Comparison of ENCODE assay signal across 11 cellular contexts in genomic region chr16:58652741-58653140, GRCh38. TPM values are rescaled to one million over a fixed set of nuclear protein-coding genes. Genes with fewer than 3 reads are reported as not detected.
DNase-seq lines count a peak whose midpoint lies in the region; ATAC-seq and TF ChIP-seq lines count a peak whose summit lies in the region.
"Had no signal": no experiment of that assay in that cellular context is flagged by ENCODE, and none has a peak within 500 bp of the region (broad histone marks: within the 10 kb centered on the region; RNA-seq: fewer than 3 reads in every experiment).

No MANE protein-coding gene starts in this region.

- no peaks in the 10 kb centered on the region for H3F3A ChIP-seq in GM23248 (ENCODE audit: insufficient read depth)

- no peak overlapping the region for H3K9ac ChIP-seq in GM23248
- H3K9ac ChIP-seq in fibroblast of lung (ENCODE audit: insufficient read depth, low read length), result no peak overlapping the region
- H3K9ac ChIP-seq in mesenchymal stem cell (ENCODE audit: low read length), result no peak overlapping the region

- H2BK12ac ChIP-seq in mesenchymal stem cell (ENCODE audit: low read length in 2 of 2), result no peak overlapping the region

- no peaks in the 10 kb centered on the region for H3K79me1 ChIP-seq in mesenchymal stem cell (replicated peaks; ENCODE audit: low read length, poor library complexity, severe bottlenecking)

- in situ Hi-C loops in GM23248 (cut with MboI), result loop anchor here (25.0 kb wide), 1 partner anchor 315 kb away; no protein-coding TSS in a partner anchor

- H3K27ac ChIP-seq in GM23248, result no peak overlapping the region
- no peak overlapping the region for H3K27ac ChIP-seq in fibroblast of lung (ENCODE audit: insufficient read depth, low read length)
- H3K27ac ChIP-seq in mesenchymal stem cell (ENCODE audit: low read length, poor library complexity, severe bottlenecking), result no peak overlapping the region

- H2BK5ac ChIP-seq in mesenchymal stem cell (ENCODE audit: low read depth, low read length, poor library complexity, severe bottlenecking), result no peak overlapping the region

- H3K9me2 ChIP-seq in GM23248 (ENCODE audit: insufficient read depth), result no peaks in the 10 kb centered on the region

- H3K4me3 ChIP-seq in GM23248 (no peak overlapping the region), fibroblast of lung (replicated peaks in 1 of 4; ENCODE audit: control extremely low read depth in 1 of 4, insufficient read depth in 1 of 4, low read depth in 3 of 4, low read length in 4 of 4) (no peak overlapping the region), mesenchymal stem cell (ENCODE audit: insufficient read depth in 1 of 2, low read depth in 1 of 2, low read length in 2 of 2) (no peak overlapping the region)

- no peaks in the 10 kb centered on the region for H3K36me3 ChIP-seq in GM23248 (ENCODE audit: low read depth)
- H3K36me3 ChIP-seq in fibroblast of lung (ENCODE audit: control insufficient read depth, insufficient read depth, low read length), result no peaks in the 10 kb centered on the region
- no peaks in the 10 kb centered on the region for H3K36me3 ChIP-seq in mesenchymal stem cell (ENCODE audit: control insufficient read depth in 1 of 2, insufficient read depth in 2 of 2, low read depth in 1 of 2, low read length in 2 of 2)

- no peak overlapping the region for H2AK5ac ChIP-seq in mesenchymal stem cell (ENCODE audit: low read length, severe bottlenecking)

- no peak overlapping the region for H2AFZ ChIP-seq in GM23248
- H2AFZ ChIP-seq in fibroblast of lung (ENCODE audit: low read length), result no peak overlapping the region
- H2AFZ ChIP-seq in mesenchymal stem cell (ENCODE audit: low read depth, low read length), result no peak overlapping the region

- H3K23ac ChIP-seq in mesenchymal stem cell (ENCODE audit: low read length in 2 of 2), result no peak overlapping the region

- WGBS in GM23248 (ENCODE audit: low coverage in 1 of 2, low lambda C conversion rate in 2 of 2, missing lambda C conversion rate in 2 of 2), 2 experiments, result 8 to 13% methylated on average over 3 of the region's 3 CpGs
- WGBS in mesenchymal stem cell, result 28% methylated on average over 3 of the region's 3 CpGs

- 0 out of 2 replicates have a peak, but pooled peaks cover 3% of the 10 kb centered on the region for H3K4me1 ChIP-seq in GM23248 (ENCODE audit: insufficient read depth)
- no peaks in the 10 kb centered on the region for H3K4me1 ChIP-seq in fibroblast of lung (ENCODE audit: control insufficient read depth, extremely low read depth, insufficient read depth, low read length)
- peaks cover 2% of the 10 kb centered on the region for H3K4me1 ChIP-seq in mesenchymal stem cell (ENCODE audit: control insufficient read depth, insufficient read depth, low read depth, low read length)

- no peak overlapping the region for H2BK15ac ChIP-seq in mesenchymal stem cell (ENCODE audit: low read depth, poor library complexity, severe bottlenecking)

- H3K14ac ChIP-seq in mesenchymal stem cell (ENCODE audit: low read length in 2 of 2), result no peak overlapping the region

- H3K4me2 ChIP-seq in GM23248 (ENCODE audit: unreplicated experiment) (no peak overlapping the region), fibroblast of lung (ENCODE audit: extremely low read depth, insufficient read depth, low read length) (no peak overlapping the region), mesenchymal stem cell (ENCODE audit: low read length, poor library complexity, severe bottlenecking) (no peak overlapping the region)

- DNase-seq in GM23248, result peak; percentile 48
- DNase-seq in NCI-H69 (lab: John Stamatoyannopoulos, UW), result peak; percentile 68
- peak; percentile 19 to 25 for DNase-seq in fibroblast of lung (ENCODE audit: low read depth in 2 of 2)
- peak; percentile 40 for DNase-seq in mesenchymal stem cell
- DNase-seq in activated T-cell treated with anti-CD3 and anti-CD28 coated beads, Interleukin-2, amount 50 U/mL, for 48 hours, result no peak
- DNase-seq in activated CD4-positive, alpha-beta T cell treated with anti-CD3 and anti-CD28 coated beads for 1 hour, result no peak
- DNase-seq: activated CD4-positive, alpha-beta T cell treated with anti-CD3 and anti-CD28 coated beads for 4 hours; NCI-H2029 treated with DMSO at 0.1 percent for 48 hours; T-cell had no signal

- ATAC-seq in GM19455 (IDR thresholded peaks at IDR 0.05; ENCODE audit: unreplicated experiment) (no peak), HG03442 (IDR thresholded peaks at IDR 0.05; ENCODE audit: unreplicated experiment) (no peak)
- ATAC-seq: T-cell had no signal

- no peak overlapping the region for H4K8ac ChIP-seq in mesenchymal stem cell (ENCODE audit: low read length)

- H3K79me2 ChIP-seq in GM23248 (ENCODE audit: insufficient read depth) (no peaks in the 10 kb centered on the region), fibroblast of lung (ENCODE audit: control insufficient read depth, insufficient read depth, low read length) (no peaks in the 10 kb centered on the region)

- H4K20me1 ChIP-seq in GM23248 (ENCODE audit: insufficient read depth) (no peaks in the 10 kb centered on the region), fibroblast of lung (ENCODE audit: control insufficient read depth, extremely low read depth, insufficient read depth, low read length) (no peaks in the 10 kb centered on the region)

- TF ChIP-seq CTCF in fibroblast of lung (conservative IDR thresholded peaks at IDR 0.05 in 1 of 2, IDR thresholded peaks at IDR 0.05 in 1 of 2; ENCODE audit: low read depth in 1 of 2, low read length in 2 of 2), result no peak

- no peak overlapping the region for H2BK120ac ChIP-seq in mesenchymal stem cell (ENCODE audit: low read depth, low read length)

- no peak overlapping the region for H3K18ac ChIP-seq in mesenchymal stem cell (ENCODE audit: low read depth in 1 of 2, low read length in 2 of 2)

- H3K9me3 ChIP-seq in GM23248 (ENCODE audit: low read depth) (no peaks in the 10 kb centered on the region), fibroblast of lung (ENCODE audit: control insufficient read depth, insufficient read depth, low read depth, low read length) (no peaks in the 10 kb centered on the region), mesenchymal stem cell (ENCODE audit: control insufficient read depth, low read length) (no peaks in the 10 kb centered on the region)

- H3K4ac ChIP-seq in mesenchymal stem cell (ENCODE audit: low read depth in 1 of 2, low read length in 2 of 2), result no peak overlapping the region

- no peak overlapping the region for H4K91ac ChIP-seq in mesenchymal stem cell (ENCODE audit: low read length)

- H3K27me3 ChIP-seq in GM23248 (replicated peaks; ENCODE audit: insufficient read depth) (no peaks in the 10 kb centered on the region), fibroblast of lung (ENCODE audit: control insufficient read depth, insufficient read depth, low read length) (no peaks in the 10 kb centered on the region), mesenchymal stem cell (ENCODE audit: control insufficient read depth in 1 of 2, insufficient read depth in 1 of 2, low read length in 2 of 2) (peaks cover 0 to 13% of the 10 kb centered on the region in 2 experiments)

RNA-seq across cellular contexts. Expression of gene CNOT1, which starts 23.1 kb away (rescaled TPM):
- total RNA-seq in GM23248 (2014; rRNA removed; shearing (Covaris generic)), result 82.8 and 93.1 TPM in 2 replicates
- 35.5 and 35.6 TPM in 2 replicates for polyA plus RNA-seq in GM23248 (2016; fragmentation: Nextera tagmentation; extraction: Ambion mirVana)
- total RNA-seq in fibroblast of lung, result 103 and 162 TPM in 2 replicates
- 59.0 and 98.2 TPM in 2 replicates for polyA plus RNA-seq in fibroblast of lung
- 57.4 and 93.7 TPM in 2 replicates for polyA plus RNA-seq in fibroblast of lung (2012)
- 183 and 208 TPM in 2 replicates for polyA minus RNA-seq in fibroblast of lung (ENCODE audit: low replicate concordance)
- polyA plus RNA-seq in mesenchymal stem cell (2013, experiment 1 of 2), result 68.0 TPM
- polyA plus RNA-seq in mesenchymal stem cell (2013, experiment 2 of 2), result 59.8 TPM

RNA-seq across cellular contexts. Expression of gene SLC38A7, which starts 31.8 kb away (rescaled TPM):
- total RNA-seq in GM23248 (2014; rRNA removed; shearing (Covaris generic)), result 16.1 and 21.2 TPM in 2 replicates
- 19.2 and 20.2 TPM in 2 replicates for polyA plus RNA-seq in GM23248 (2016; fragmentation: Nextera tagmentation; extraction: Ambion mirVana)
- 23.9 and 30.1 TPM in 2 replicates for total RNA-seq in fibroblast of lung
- 15.4 and 17.6 TPM in 2 replicates for polyA plus RNA-seq in fibroblast of lung
- polyA plus RNA-seq in fibroblast of lung (2012), result 15.0 and 17.4 TPM in 2 replicates
- 24.8 and 80.9 TPM in 2 replicates for polyA minus RNA-seq in fibroblast of lung (ENCODE audit: low replicate concordance)
- 30.9 TPM for polyA plus RNA-seq in mesenchymal stem cell (2013, experiment 1 of 2)
- 29.8 TPM for polyA plus RNA-seq in mesenchymal stem cell (2013, experiment 2 of 2)

Comparison
In these comparisons a context has a peak if more than half of its experiments do, and no peak if none do; other contexts are left out.
1. DNase-seq: peak in GM23248 (single experiment), NCI-H69 (single experiment), fibroblast of lung (2 of 2) and mesenchymal stem cell (single experiment); none in activated T-cell treated with anti-CD3 and anti-CD28 coated beads, Interleukin-2, amount 50 U/mL, for 48 hours (0 of 2) and activated CD4-positive, alpha-beta T cell treated with anti-CD3 and anti-CD28 coated beads for 1 hour (single experiment).